In the genomic region with DNA sequence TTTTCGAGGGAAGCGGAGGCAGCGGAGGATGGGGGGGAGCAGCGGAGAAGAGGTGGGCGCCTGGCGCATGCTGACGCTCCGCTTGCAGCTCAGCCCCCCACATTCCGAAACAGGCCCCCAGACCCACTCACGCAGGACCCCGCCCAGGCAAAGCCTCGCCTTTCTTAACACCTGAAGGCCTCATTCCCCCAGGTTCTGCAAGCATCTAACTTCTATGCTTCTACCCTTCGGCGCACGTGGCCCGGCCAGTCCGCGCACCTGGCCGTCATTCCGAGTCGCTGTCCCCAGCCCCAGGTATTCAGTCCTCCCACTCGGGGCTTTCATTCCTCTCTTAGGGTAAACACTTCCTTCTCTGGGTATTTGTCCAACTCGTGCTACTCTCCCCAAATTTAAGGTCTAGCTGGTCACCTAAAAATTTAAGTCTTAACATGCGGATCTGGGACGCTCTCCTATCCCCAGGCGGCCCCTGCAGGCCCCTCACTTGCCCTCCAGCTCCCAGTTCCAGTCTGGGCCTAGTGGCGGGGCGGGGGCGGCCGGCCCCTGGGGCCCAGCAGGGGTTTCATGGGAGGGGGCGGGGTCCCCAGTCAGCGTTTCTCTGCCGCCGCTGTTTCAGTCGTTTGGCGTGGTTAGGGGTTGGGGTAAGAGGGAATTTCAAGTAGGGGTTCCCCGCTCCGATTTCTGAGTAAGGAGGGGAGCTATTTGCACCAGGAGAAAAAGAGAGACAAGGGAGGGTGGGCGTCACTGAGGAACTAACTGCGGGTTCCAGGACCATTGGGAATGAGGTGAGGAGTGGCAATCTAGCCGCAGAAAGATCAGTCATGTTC, we compare ENCODE assay signal across 8 cellular contexts. TPM values are rescaled to one million over a fixed set of nuclear protein-coding genes. Genes with fewer than 3 reads are reported as not detected.
DNase-seq lines count a peak whose midpoint lies in the region; ATAC-seq and TF ChIP-seq lines count a peak whose summit lies in the region.

No MANE protein-coding gene starts in this region.

- CTCF ChIA-PET in PC-3 (lab: Charles Lee), result interaction anchor here (0.8 to 1.5 kb wide), 5 partner anchors 16 to 86 kb away, joined by 3 to 8 read pairs (median 4); a partner anchor contains a TSS

- H3K36me3 Mint-ChIP-seq in stimulated activated naive B cell treated with anti-CD40 and anti-IgM and Interleukin-4, amounts not matched to agents 10 μg/mL and 1 μg/mL and 100 μg/mL, for 72 hours, result peaks cover 3% of the 10 kb centered on the region in 2 donors

- BruUV-seq in PC-3 (replicated peaks; lab: Mats Ljungman, UMichigan), result no TSS peak

- H3K9me3 ChIP-seq in PC-3 (ENCODE audit: low read length) (no peaks in the 10 kb centered on the region), body of pancreas (no peaks in the 10 kb centered on the region)

- 1 to 5% methylated on average over 29 to 39 of the region's 41 CpGs for WGBS in body of pancreas, 2 donors

- peak; percentile 85 for DNase-seq in activated effector memory CD4-positive, alpha-beta T cell treated with anti-CD3 and anti-CD28 coated beads, Interleukin-2, amount 50 U/mL, for 16 hours
- DNase-seq in activated effector memory CD4-positive, alpha-beta T cell treated with Interleukin-2 at 50 U/mL for 16 hours, result no peak
- DNase-seq in PC-3 (peak; percentile 38), body of pancreas (peak; percentile 52 to 68 (median 63)), left kidney (ENCODE audit: low read depth, low spot score) (peak; percentile 80), epidermal melanocyte (ENCODE audit: insufficient read length, low spot score) (no peak)
- peak; percentile 75 for DNase-seq in stimulated activated naive B cell treated with anti-CD40 and anti-IgM and Interleukin-4, amounts not matched to agents 10 μg/mL and 1 μg/mL and 100 μg/mL, for 72 hours

- intact Hi-C loops in PC-3 (cut with micrococcal nuclease) (loop anchor here (2.0 kb wide), 1 partner anchor 39 kb away; a partner anchor contains a TSS), body of pancreas (cut with DNase I) (no loop called here)

- peak overlapping the region; percentile 94 for H3K27ac Mint-ChIP-seq in stimulated activated naive B cell treated with anti-CD40 and anti-IgM and Interleukin-4, amounts not matched to agents 10 μg/mL and 1 μg/mL and 100 μg/mL, for 72 hours

- peak in 1 of 3 donors; percentile 22 for TF ChIP-seq POLR2A in body of pancreas (IDR thresholded peaks at IDR 0.05)

- TF ChIP-seq CTCF in PC-3 (conservative IDR thresholded peaks at IDR 0.05; ENCODE audit: low read depth, low read length), result no peak
- no peak for TF ChIP-seq CTCF in body of pancreas (IDR thresholded peaks at IDR 0.05)

- peaks cover 23% of the 10 kb centered on the region for H3K79me2 ChIP-seq in PC-3 (ENCODE audit: low read length)

- peak overlapping the region; percentile 75 for H3K4me2 ChIP-seq in PC-3 (ENCODE audit: low read length)

- H3K9me3 Mint-ChIP-seq in stimulated activated naive B cell treated with anti-CD40 and anti-IgM and Interleukin-4, amounts not matched to agents 10 μg/mL and 1 μg/mL and 100 μg/mL, for 72 hours, result no peaks in the 10 kb centered on the region

- H3K27me3 ChIP-seq in PC-3 (ENCODE audit: low read length), result no peaks in the 10 kb centered on the region
- H3K27me3 ChIP-seq in body of pancreas, result no peaks in the 10 kb centered on the region

- peak overlapping the region; percentile 58 for H3K4me3 ChIP-seq in PC-3 (ENCODE audit: low read length)
- H3K4me3 ChIP-seq in body of pancreas, result no peak overlapping the region

- H3K4me3 Mint-ChIP-seq in stimulated activated naive B cell treated with anti-CD40 and anti-IgM and Interleukin-4, amounts not matched to agents 10 μg/mL and 1 μg/mL and 100 μg/mL, for 72 hours, result peak overlapping the region; percentile 97 to 98

- ATAC-seq in PC-3 (no peak), body of pancreas (no peak), HG03354 (IDR thresholded peaks at IDR 0.05; ENCODE audit: poor library complexity, severe bottlenecking, unreplicated experiment) (no peak)
- ATAC-seq in stimulated activated naive B cell treated with anti-CD40 and anti-IgM and Interleukin-4, amounts not matched to agents 10 μg/mL and 1 μg/mL and 100 μg/mL, for 72 hours (replicated peaks), result peak; percentile 23 to 26

- no peaks in the 10 kb centered on the region for H3K27me3 Mint-ChIP-seq in stimulated activated naive B cell treated with anti-CD40 and anti-IgM and Interleukin-4, amounts not matched to agents 10 μg/mL and 1 μg/mL and 100 μg/mL, for 72 hours

- H3K9me2 ChIP-seq in PC-3 (replicated peaks; ENCODE audit: low read length), result no peaks in the 10 kb centered on the region

- H3K4me1 Mint-ChIP-seq in stimulated activated naive B cell treated with anti-CD40 and anti-IgM and Interleukin-4, amounts not matched to agents 10 μg/mL and 1 μg/mL and 100 μg/mL, for 72 hours, result peaks cover 31 to 65% of the 10 kb centered on the region in 2 donors

- peaks cover 4% of the 10 kb centered on the region for H3F3A ChIP-seq in PC-3 (ENCODE audit: low read length, unreplicated experiment)

- H2AFZ ChIP-seq in PC-3 (ENCODE audit: low read length), result peak overlapping the region; percentile 78

- POLR2A ChIA-PET in PC-3 (lab: Charles Lee; ENCODE audit: unreplicated experiment), result interaction anchor here (0.6 kb wide), 1 partner anchor 63 kb away, joined by 9 read pairs; no protein-coding TSS in a partner anchor

- H4K20me1 ChIP-seq in PC-3 (ENCODE audit: low read length), result no peaks in the 10 kb centered on the region

- peak overlapping the region; percentile 77 for H3K27ac ChIP-seq in PC-3 (ENCODE audit: low read length)
- peak overlapping the region; percentile 90 to 100 (median 100) for H3K27ac ChIP-seq in body of pancreas

- H3K36me3 ChIP-seq in PC-3 (ENCODE audit: low read depth, low read length), result no peaks in the 10 kb centered on the region
- H3K36me3 ChIP-seq in body of pancreas (replicated peaks in 1 of 2; ENCODE audit: insufficient read depth in 1 of 2, low read depth in 2 of 2), result no peaks in the 10 kb centered on the region

- H3K9ac ChIP-seq in PC-3 (ENCODE audit: low read length), result peak overlapping the region; percentile 54

- peaks cover 29% of the 10 kb centered on the region for H3K4me1 ChIP-seq in PC-3 (ENCODE audit: insufficient read depth, low read length)
- peaks cover 36% of the 10 kb centered on the region for H3K4me1 ChIP-seq in body of pancreas

RNA-seq across cellular contexts. Expression of a gene that starts 2.7 kb away (rescaled TPM):
- 39.7 and 59.1 TPM in 2 replicates for total RNA-seq in PC-3 (2014; rRNA removed)
- 10 to 100 TPM; 30.1 to 34.3 TPM for total RNA-seq in body of pancreas

RNA-seq across cellular contexts. Expression of a gene that starts 6.5 kb away (rescaled TPM):
- total RNA-seq in PC-3 (2014; rRNA removed), result not detected in 2 replicates
- total RNA-seq in body of pancreas, result not detected

RNA-seq across cellular contexts. Expression of a gene that starts 16.7 kb away (rescaled TPM):
- total RNA-seq in PC-3 (2014; rRNA removed) (58.5 and 84.0 TPM in 2 replicates), body of pancreas (10 to 100 TPM; 10.1 to 51.4 TPM)

RNA-seq across cellular contexts. Expression of a gene that starts 25.4 kb away (rescaled TPM):
- total RNA-seq in PC-3 (2014; rRNA removed), result 330 and 390 TPM in 2 replicates
- 10 to 100 TPM; 15.6 to 29.0 TPM for total RNA-seq in body of pancreas

RNA-seq across cellular contexts. Expression of a gene that starts 29.3 kb away (rescaled TPM):
- total RNA-seq in PC-3 (2014; rRNA removed), result 106 and 107 TPM in 2 replicates
- total RNA-seq in body of pancreas, result 10 to 100 TPM; 38.1 to 45.5 TPM

Comparison
In these comparisons a context has a peak if more than half of its experiments do, and no peak if none do; other contexts are left out.
1. DNase-seq: peak in activated effector memory CD4-positive, alpha-beta T cell treated with anti-CD3 and anti-CD28 coated beads, Interleukin-2, amount 50 U/mL, for 16 hours (single experiment), PC-3 (single experiment), body of pancreas (4 of 4), left kidney (single experiment) and stimulated activated naive B cell treated with anti-CD40 and anti-IgM and Interleukin-4, amounts not matched to agents 10 μg/mL and 1 μg/mL and 100 μg/mL, for 72 hours (single experiment); none in activated effector memory CD4-positive, alpha-beta T cell treated with Interleukin-2 at 50 U/mL for 16 hours (single experiment) and epidermal melanocyte (single experiment).
2. ATAC-seq: peak in stimulated activated naive B cell treated with anti-CD40 and anti-IgM and Interleukin-4, amounts not matched to agents 10 μg/mL and 1 μg/mL and 100 μg/mL, for 72 hours (2 of 2); none in PC-3 (single experiment), body of pancreas (single experiment) and HG03354 (single experiment).